8 cellular contexts compared by ENCODE assay signal in the genomic region with DNA sequence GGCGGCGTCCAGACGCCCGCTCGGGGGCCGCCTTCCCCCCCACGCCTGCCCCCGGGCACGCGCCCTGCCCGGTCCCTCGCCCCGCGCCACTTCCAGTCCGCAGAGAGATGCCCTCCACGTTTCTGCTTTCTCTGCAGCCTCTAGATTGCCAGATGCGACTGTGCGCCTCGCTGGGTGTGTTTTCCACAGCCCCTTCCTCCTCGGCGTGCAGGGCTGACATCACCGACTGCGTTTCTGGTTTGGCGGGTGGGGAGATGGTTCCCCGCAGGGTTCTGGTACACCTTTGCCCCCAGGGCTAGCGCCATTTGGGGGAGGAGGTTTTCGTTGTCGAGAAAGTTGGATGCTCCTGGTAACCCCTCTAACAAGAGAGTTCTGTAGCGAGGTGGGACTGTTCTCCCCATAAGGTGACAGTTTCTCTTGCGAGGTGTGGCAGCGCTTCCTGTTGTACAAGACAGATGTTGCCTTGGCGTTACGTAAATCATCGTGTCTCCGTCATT. TPM values are rescaled to one million over a fixed set of nuclear protein-coding genes. Genes with fewer than 3 reads are reported as not detected.
DNase-seq lines count a peak whose midpoint lies in the region; ATAC-seq, FAIRE-seq and TF ChIP-seq lines count a peak whose summit lies in the region.

No MANE protein-coding gene starts in this region.

- H3K27me3 ChIP-seq in BJ (ENCODE audit: control insufficient read depth, insufficient read depth, low read length) (no peaks in the 10 kb centered on the region), small intestine (ENCODE audit: control insufficient read depth in 2 of 2, insufficient read depth in 2 of 2, low read length in 2 of 2) (no peaks in the 10 kb centered on the region)

- H3K9me3 ChIP-seq in small intestine (ENCODE audit: control insufficient read depth, low read depth), result no peaks in the 10 kb centered on the region

- CTCF ChIA-PET in BJ (lab: Yijun Ruan, JAX), result interaction anchor here (0.6 to 2.5 kb wide), 8 partner anchors 11 to 329 kb away, joined by 3 to 8 read pairs (median 4); no protein-coding TSS in a partner anchor

- peak overlapping the region; percentile 94 to 96 for H3K27ac ChIP-seq in small intestine (ENCODE audit: low read depth in 1 of 2, low read length in 1 of 2)

- peak overlapping the region; percentile 98 for H3K4me3 ChIP-seq in BJ (ENCODE audit: low read depth, low read length)
- H3K4me3 ChIP-seq in iPS-11a (ENCODE audit: low read depth, low read length), result peak overlapping the region; percentile 89
- H3K4me3 ChIP-seq in small intestine (ENCODE audit: low read depth in 1 of 2, low read length in 2 of 2), result peak overlapping the region; percentile 94 to 100

- WGBS in small intestine, 3 donors, result 0 to 2% (median 0%) methylated on average over 30 to 35 of the region's 35 CpGs

- H3K36me3 ChIP-seq in BJ (ENCODE audit: control insufficient read depth, insufficient read depth, low read length) (peaks cover 15% of the 10 kb centered on the region), small intestine (ENCODE audit: control insufficient read depth in 2 of 2, insufficient read depth in 2 of 2, low read length in 2 of 2) (peaks cover 18 to 27% of the 10 kb centered on the region in 2 donors)

- DNase-seq in BJ (ENCODE audit: low read depth) (no peak), HT-29 (ENCODE audit: low spot score) (peak; percentile 37), T follicular helper cell (ENCODE audit: low read depth) (peak; percentile 60), amniotic stem cell (lab: John Stamatoyannopoulos, UW) (peak; percentile 34), small intestine (peak; percentile 62), dedifferentiated amniotic fluid mesenchymal stem cell (ENCODE audit: extremely low spot score) (no peak)

- peak; percentile 21 for ATAC-seq in GM19351 (IDR thresholded peaks at IDR 0.05; ENCODE audit: unreplicated experiment)

- peaks cover 2 to 4% of the 10 kb centered on the region in 2 donors for H3K4me1 ChIP-seq in small intestine (ENCODE audit: control insufficient read depth in 2 of 2, insufficient read depth in 1 of 2, low read depth in 1 of 2, low read length in 1 of 2)

- no peak for FAIRE-seq in small intestine (lab: Jason Lieb, UNC)

- TF ChIP-seq CTCF in BJ (IDR thresholded peaks at IDR 0.05; ENCODE audit: insufficient read depth, low read depth, low read length), result no peak

- POLR2A ChIA-PET in BJ (lab: Charles Lee), result no interaction called here

RNA-seq across cellular contexts. Expression of a gene that starts 1.5 kb away (rescaled TPM):
- 251 and 376 TPM in 2 replicates for polyA plus RNA-seq in BJ (2011; rRNA removed)
- 194 and 240 TPM in 2 replicates for polyA minus RNA-seq in BJ (2011; rRNA and poly(A)+ RNA removed)
- total RNA-seq in HT-29 (2014; rRNA removed; shearing (Covaris generic)), result 735 and 752 TPM in 2 replicates
- polyA plus RNA-seq in small intestine, result 1,000 to 10,000 TPM in 2 of 3 donors, 100 to 1,000 TPM in 1; 769 to 1,791 (median 1,073) TPM

Comparison
In these comparisons a context has a peak if more than half of its experiments do, and no peak if none do; other contexts are left out.
1. DNase-seq: peak in HT-29 (single experiment), T follicular helper cell (single experiment), amniotic stem cell (single experiment) and small intestine (single experiment); none in BJ (single experiment) and dedifferentiated amniotic fluid mesenchymal stem cell (single experiment).
2. Peak in every context shown above with its lines, with median percentiles within 50 percentile points of each other: H3K4me3 ChIP-seq.